ENCODE assay signal across 24 cellular contexts in genomic region chr6:156111913-156112312, GRCh38.
"Had no signal": no experiment of that assay in that cellular context is flagged by ENCODE, and none has a peak within 500 bp of the region (broad histone marks: within the 10 kb centered on the region; RNA-seq: fewer than 3 reads in every experiment).

No MANE protein-coding gene starts in this region.

- H3K27ac ChIP-seq: ascending aorta, body of pancreas, PC-9 had no signal

- H3K4me1 Mint-ChIP-seq: activated CD4-positive, alpha-beta T cell treated with anti-CD3 and anti-CD28 coated beads, Interleukin-2, amount 10 ng/mL, durations not matched to agents 7 days and 5 days; activated naive CD8-positive, alpha-beta T cell treated with anti-CD3 and anti-CD28 coated beads, Interleukin-2, amount 50 U/mL, for 24 hours; T-cell had no signal

- DNase-seq: activated CD4-positive, alpha-beta memory T cell treated with anti-CD3 and anti-CD28 coated beads for 36 hours; activated CD4-positive, alpha-beta T cell treated with anti-CD3 and anti-CD28 coated beads, Interleukin-2, amount 10 ng/mL, durations not matched to agents 7 days and 5 days; activated CD4-positive, CD25-positive, alpha-beta regulatory T cell; activated CD8-positive, alpha-beta memory T cell treated with anti-CD3 and anti-CD28 coated beads for 24 hours; activated effector memory CD4-positive, alpha-beta T cell treated with anti-CD3 and anti-CD28 coated beads, Interleukin-2, amount 50 U/mL, for 16 hours; activated naive CD4-positive, alpha-beta T cell treated with Interleukin-2 at 50 U/mL for 16 hours; activated naive CD8-positive, alpha-beta T cell treated with anti-CD3 and anti-CD28 coated beads, Interleukin-2, amount 50 U/mL, for 24 hours; activated T-cell treated with anti-CD3 and anti-CD28 coated beads, Interleukin-2, amount 50 U/mL, for 4 hours; amniotic stem cell; body of pancreas; central memory CD4-positive, alpha-beta T cell; KG1; NCI-H1048; NCI-H146; NCI-H2029; NCI-H446; NCI-H526; PC-9; SHP77 treated with DMSO at 0.1 percent for 48 hours; T-cell; T-helper 2 cell; T1000 had no signal

- H3K36me3 ChIP-seq: ascending aorta had no signal

- H3K27me3 Mint-ChIP-seq: activated CD4-positive, alpha-beta memory T cell treated with anti-CD3 and anti-CD28 coated beads for 36 hours; activated CD4-positive, alpha-beta T cell treated with anti-CD3 and anti-CD28 coated beads, Interleukin-2, amount 10 ng/mL, durations not matched to agents 7 days and 5 days; activated naive CD8-positive, alpha-beta T cell treated with anti-CD3 and anti-CD28 coated beads, Interleukin-2, amount 50 U/mL, for 24 hours; T-cell had no signal

- ATAC-seq: activated naive CD4-positive, alpha-beta T cell treated with anti-CD3 and anti-CD28 coated beads, Interleukin-2, amount 50 U/mL, for 72 hours; activated naive CD8-positive, alpha-beta T cell treated with anti-CD3 and anti-CD28 coated beads, Interleukin-2, amount 50 U/mL, for 24 hours; activated T-cell treated with anti-CD3 and anti-CD28 coated beads, Interleukin-2, amount 50 U/mL, for 4 hours; body of pancreas; T-cell had no signal

- H3K4me1 ChIP-seq: ascending aorta, body of pancreas had no signal

- H3K9me3 ChIP-seq: ascending aorta, body of pancreas had no signal

- H3K27ac Mint-ChIP-seq: activated CD4-positive, alpha-beta memory T cell treated with anti-CD3 and anti-CD28 coated beads for 36 hours; activated CD4-positive, alpha-beta T cell treated with anti-CD3 and anti-CD28 coated beads, Interleukin-2, amount 10 ng/mL, durations not matched to agents 7 days and 5 days; activated naive CD4-positive, alpha-beta T cell treated with anti-CD3 and anti-CD28 coated beads, Interleukin-2, amount 50 U/mL, for 72 hours; activated naive CD8-positive, alpha-beta T cell treated with anti-CD3 and anti-CD28 coated beads, Interleukin-2, amount 50 U/mL, for 24 hours; T-cell had no signal

- H3K36me3 Mint-ChIP-seq: activated CD4-positive, alpha-beta memory T cell treated with anti-CD3 and anti-CD28 coated beads for 36 hours had no signal

- H3K4me3 Mint-ChIP-seq: activated CD4-positive, alpha-beta memory T cell treated with anti-CD3 and anti-CD28 coated beads for 36 hours; activated CD4-positive, alpha-beta T cell treated with anti-CD3 and anti-CD28 coated beads, Interleukin-2, amount 10 ng/mL, durations not matched to agents 7 days and 5 days; activated naive CD8-positive, alpha-beta T cell treated with anti-CD3 and anti-CD28 coated beads, Interleukin-2, amount 50 U/mL, for 24 hours; activated T-cell treated with anti-CD3 and anti-CD28 coated beads, Interleukin-2, amount 50 U/mL, for 4 hours; T-cell had no signal

- H3K4me3 ChIP-seq: ascending aorta, body of pancreas, PC-9 had no signal

- H3K9me3 Mint-ChIP-seq: activated CD4-positive, alpha-beta memory T cell treated with anti-CD3 and anti-CD28 coated beads for 36 hours; activated naive CD4-positive, alpha-beta T cell treated with anti-CD3 and anti-CD28 coated beads, Interleukin-2, amount 50 U/mL, for 72 hours; activated T-cell treated with anti-CD3 and anti-CD28 coated beads, Interleukin-2, amount 50 U/mL, for 4 hours had no signal

- H3K27me3 ChIP-seq: ascending aorta, body of pancreas had no signal
